In genomic region chr12:104750061-104750460, GRCh38 we compare ENCODE assay signal across 8 cellular contexts.
DNase-seq lines count a peak whose midpoint lies in the region; ATAC-seq lines count a peak whose summit lies in the region.

No MANE protein-coding gene starts in this region.

- H3K36me3 Mint-ChIP-seq in T-helper 1 cell treated with Interleukin-12 subunit alpha and Interleukin-12 subunit beta and Interleukin-4 antibody, amounts not matched to agents 30 μg/mL and 1 μg/mL, for 36 hours (ENCODE audit: low read depth) = peaks cover 15% of the 10 kb centered on the region
- no peaks in the 10 kb centered on the region for H3K36me3 Mint-ChIP-seq in naive B cell

- DNase-seq in T-helper 1 cell = no peak
- peak; percentile 43 for DNase-seq in activated CD8-positive, alpha-beta memory T cell treated with anti-CD3 and anti-CD28 coated beads, Interleukin-2, amount 50 U/mL, for 48 hours
- DNase-seq in naive B cell = peak; percentile 48
- DNase-seq in SHP77 (lab: John Stamatoyannopoulos, UW) = no peak
- no peak for DNase-seq in activated naive CD4-positive, alpha-beta T cell treated with Interleukin-2 at 50 U/mL for 16 hours
- DNase-seq in NCI-H2029 (lab: John Stamatoyannopoulos, UW) = no peak

- H3K4me1 Mint-ChIP-seq in T-helper 1 cell treated with Interleukin-12 subunit alpha and Interleukin-12 subunit beta and Interleukin-4 antibody, amounts not matched to agents 30 μg/mL and 1 μg/mL, for 36 hours (ENCODE audit: low read depth) = peaks cover 64% of the 10 kb centered on the region
- peaks cover 42 to 83% (median 71%) of the 10 kb centered on the region in 3 donors for H3K4me1 Mint-ChIP-seq in naive B cell

- peak overlapping the region; percentile 77 for H3K27ac Mint-ChIP-seq in T-helper 1 cell treated with Interleukin-12 subunit alpha and Interleukin-12 subunit beta and Interleukin-4 antibody, amounts not matched to agents 30 μg/mL and 1 μg/mL, for 36 hours
- H3K27ac Mint-ChIP-seq in naive B cell = peak overlapping the region in 5 of 6 donors; percentile 12 to 71 (median 51)

- H3K4me3 Mint-ChIP-seq in T-helper 1 cell treated with Interleukin-12 subunit alpha and Interleukin-12 subunit beta and Interleukin-4 antibody, amounts not matched to agents 30 μg/mL and 1 μg/mL, for 36 hours = peak overlapping the region; percentile 35
- H3K4me3 Mint-ChIP-seq in naive B cell = peak overlapping the region in 6 of 8 donors; percentile 3 to 75 (median 44)

- H3K9me3 Mint-ChIP-seq in T-helper 1 cell treated with Interleukin-12 subunit alpha and Interleukin-12 subunit beta and Interleukin-4 antibody, amounts not matched to agents 30 μg/mL and 1 μg/mL, for 36 hours = no peaks in the 10 kb centered on the region
- H3K9me3 Mint-ChIP-seq in naive B cell = no peaks in the 10 kb centered on the region

- ATAC-seq in HG03196 (IDR thresholded peaks at IDR 0.05; ENCODE audit: unreplicated experiment) = peak; percentile 49
- ATAC-seq in naive B cell (ENCODE audit: low read depth in 2 of 2) = peak; percentile 61 to 71

- H3K27me3 Mint-ChIP-seq in T-helper 1 cell treated with Interleukin-12 subunit alpha and Interleukin-12 subunit beta and Interleukin-4 antibody, amounts not matched to agents 30 μg/mL and 1 μg/mL, for 36 hours (ENCODE audit: low read depth) = no peaks in the 10 kb centered on the region
- no peaks in the 10 kb centered on the region for H3K27me3 Mint-ChIP-seq in naive B cell

Comparison
In these comparisons a context has a peak if more than half of its experiments do, and no peak if none do; other contexts are left out.
1. DNase-seq: peak in activated CD8-positive, alpha-beta memory T cell treated with anti-CD3 and anti-CD28 coated beads, Interleukin-2, amount 50 U/mL, for 48 hours (single experiment) and naive B cell (single experiment); none in T-helper 1 cell (0 of 5), SHP77 (0 of 2), activated naive CD4-positive, alpha-beta T cell treated with Interleukin-2 at 50 U/mL for 16 hours (single experiment) and NCI-H2029 (single experiment).